ENCODE assay signal across 25 cellular contexts in genomic region chr7:74286131-74286530, GRCh38. TPM values are rescaled to one million over a fixed set of nuclear protein-coding genes. Genes with fewer than 3 reads are reported as not detected.
DNase-seq lines count a peak whose midpoint lies in the region; ATAC-seq, FAIRE-seq and TF ChIP-seq lines count a peak whose summit lies in the region.
"Had no signal": no experiment of that assay in that cellular context is flagged by ENCODE, and none has a peak within 500 bp of the region (broad histone marks: within the 10 kb centered on the region; RNA-seq: fewer than 3 reads in every experiment).

No MANE protein-coding gene starts in this region.

- TF ChIP-seq RAD21 in HepG2 (CRISPR knock-in tag; IDR thresholded peaks at IDR 0.05), result no peak

- H3K4me3 ChIP-seq in HepG2 (replicated peaks in 1 of 3; ENCODE audit: insufficient read depth in 1 of 3, low read depth in 2 of 3, low read length in 3 of 3), result no peak overlapping the region
- H3K4me3 ChIP-seq in right lobe of liver, result no peak overlapping the region
- no peak overlapping the region for H3K4me3 ChIP-seq in dorsolateral prefrontal cortex
- H3K4me3 ChIP-seq in parathyroid adenoma (ENCODE audit: low read depth, low read length), result no peak overlapping the region
- no peak overlapping the region for H3K4me3 ChIP-seq in WERI-Rb-1 (ENCODE audit: low read depth, low read length)
- H3K4me3 ChIP-seq: GM23338 had no signal

- TF ChIP-seq CTCF in HepG2 (CRISPR knock-in tag; IDR thresholded peaks at IDR 0.05), result no peak
- TF ChIP-seq CTCF in right lobe of liver (IDR thresholded peaks at IDR 0.05), result no peak
- no peak for TF ChIP-seq CTCF in dorsolateral prefrontal cortex (IDR thresholded peaks at IDR 0.05 in 54 of 56, conservative IDR thresholded peaks at IDR 0.05 in 2 of 56; ENCODE audit: low read depth in 1 of 56, partially characterized antibody in 56 of 56)
- no peak for TF ChIP-seq CTCF in parathyroid adenoma (IDR thresholded peaks at IDR 0.05)
- no peak for TF ChIP-seq CTCF in WERI-Rb-1 (IDR thresholded peaks at IDR 0.05; ENCODE audit: low read depth, low read length)
- TF ChIP-seq CTCF in mesothelial cell of epicardium (IDR thresholded peaks at IDR 0.05; ENCODE audit: unreplicated experiment), result no peak

- ATAC-seq in HepG2 (no peak), right lobe of liver (no peak), GM21526 (IDR thresholded peaks at IDR 0.05; ENCODE audit: low FRiP score, unreplicated experiment) (no peak)
- ATAC-seq: GM12878, GM23338, HCT116 had no signal

- H3K4me2 ChIP-seq in HepG2 (ENCODE audit: low read depth, low read length) (no peak overlapping the region), parathyroid adenoma (ENCODE audit: low read length) (no peak overlapping the region)
- H3K4me2 ChIP-seq: GM23338 had no signal

- no peak overlapping the region for H3K9ac ChIP-seq in HepG2 (ENCODE audit: insufficient read depth, low read depth, low read length)
- H3K9ac ChIP-seq in parathyroid adenoma, result no peak overlapping the region

- peaks cover 2% of the 10 kb centered on the region for H3K27me3 Mint-ChIP-seq in mesothelial cell of epicardium (ENCODE audit: low read depth)

- H3K4me1 Mint-ChIP-seq in mesothelial cell of epicardium, result peaks cover 16% of the 10 kb centered on the region

- WGBS in HepG2 (ENCODE audit: low lambda C conversion rate), result 55% methylated on average over 11 of the region's 11 CpGs
- 83% methylated on average over 6 of the region's 11 CpGs for whole genome bisulfite sequencing in right lobe of liver (ENCODE audit: insufficient coverage, low coverage, low lambda C conversion rate, missing lambda C conversion rate)

- TF ChIP-seq EP300 in HepG2 (IDR thresholded peaks at IDR 0.05; ENCODE audit: low read depth in 2 of 2, low read length in 2 of 2) (no peak), HepG2 (CRISPR knock-in tag; IDR thresholded peaks at IDR 0.05; ENCODE audit: borderline replicate concordance) (no peak)

- H3K9me3 ChIP-seq in HepG2 (ENCODE audit: low read length) (no peaks in the 10 kb centered on the region), right lobe of liver (no peaks in the 10 kb centered on the region), parathyroid adenoma (ENCODE audit: control insufficient read depth, low read length) (no peaks in the 10 kb centered on the region), WERI-Rb-1 (ENCODE audit: severe bottlenecking) (no peaks in the 10 kb centered on the region)
- H3K9me3 ChIP-seq: BE2C had no signal

- no peak overlapping the region for H3K4me3 Mint-ChIP-seq in mesothelial cell of epicardium
- H3K4me3 Mint-ChIP-seq: CD8-positive, alpha-beta memory T cell; GM23338; HFFc6 had no signal

- H3K79me2 ChIP-seq in HepG2 (ENCODE audit: insufficient read depth, low read length) (peaks cover 13% of the 10 kb centered on the region), parathyroid adenoma (peaks cover 15% of the 10 kb centered on the region)

- TF ChIP-seq POLR2A in HepG2 (IDR thresholded peaks at IDR 0.05; ENCODE audit: insufficient read depth in 1 of 2, low read depth in 2 of 2, low read length in 2 of 2) (no peak), right lobe of liver (IDR thresholded peaks at IDR 0.05) (no peak)

- DNase-seq in HepG2 (ENCODE audit: low spot score) (no peak), right lobe of liver (no peak), dorsolateral prefrontal cortex (no peak), WERI-Rb-1 (no peak), activated T-cell treated with anti-CD3 and anti-CD28 coated beads for 4 hours (no peak), mesothelial cell of epicardium (ENCODE audit: low spot score in 2 of 2, unreplicated experiment in 2 of 2) (no peak)
- DNase-seq: 8988T; BE2C; C1 segment of cervical spinal cord; CD4-positive, CD25-positive, alpha-beta regulatory T cell; CD8-positive, alpha-beta memory T cell; COR-L47; DMS 273 treated with DMSO at 0.1 percent for 48 hours; DMS53; DND-41; EL; HFFc6; IMR-90 had no signal

- intact Hi-C loops in HepG2 (cut with micrococcal nuclease; ENCODE audit: unreplicated experiment) (loop anchor here (5.0 kb wide), 1 partner anchor 116 kb away; no protein-coding TSS in a partner anchor), right lobe of liver (cut with DNase I) (no loop called here), dorsolateral prefrontal cortex (cut with DNase I) (loop anchor here in 1 of 2 donors (5.0 to 10.0 kb wide), 2 partner anchors 79 to 221 kb away; no protein-coding TSS in a partner anchor)

- no TSS peak for BruUV-seq in HepG2 (replicated peaks; lab: Mats Ljungman, UMichigan)

- no peaks in the 10 kb centered on the region for H4K20me1 ChIP-seq in HepG2 (ENCODE audit: insufficient read depth, low read length)

- in situ Hi-C loops in HepG2 (cut with HindIII; ENCODE audit: extremely low pct_ligation_motif_present, low pct_unique_long_range_greater_than_20kb), result no loop called here

- no peaks in the 10 kb centered on the region for H3K36me3 ChIP-seq in HepG2 (replicated peaks in 1 of 2; ENCODE audit: control insufficient read depth in 1 of 2, insufficient read depth in 2 of 2, low read length in 2 of 2)
- H3K36me3 ChIP-seq in right lobe of liver, result no peaks in the 10 kb centered on the region
- no peaks in the 10 kb centered on the region for H3K36me3 ChIP-seq in parathyroid adenoma (ENCODE audit: control insufficient read depth, insufficient read depth, low read length)
- H3K36me3 ChIP-seq in WERI-Rb-1, result no peaks in the 10 kb centered on the region
- H3K36me3 ChIP-seq: BE2C had no signal

- CTCF ChIA-PET in HepG2 (lab: Yijun Ruan, JAX; ENCODE audit: low intra/inter-chr PET ratio, low total read pairs), result no interaction called here

- H2AFZ ChIP-seq in HepG2 (ENCODE audit: low read length), result no peak overlapping the region
- peak overlapping the region; percentile 9 for H2AFZ ChIP-seq in parathyroid adenoma
- H2AFZ ChIP-seq: GM23338 had no signal

- peaks cover 48% of the 10 kb centered on the region for H3K4me1 ChIP-seq in HepG2 (ENCODE audit: insufficient read depth, low read length)
- no peaks in the 10 kb centered on the region for H3K4me1 ChIP-seq in right lobe of liver
- H3K4me1 ChIP-seq in parathyroid adenoma, result peaks cover 11% of the 10 kb centered on the region
- H3K4me1 ChIP-seq: BE2C had no signal

- H3K27me3 ChIP-seq in HepG2 (ENCODE audit: control insufficient read depth in 1 of 2, insufficient read depth in 2 of 2, low read length in 2 of 2), result peaks cover 0 to 12% of the 10 kb centered on the region in 2 experiments; a peak in 2 of 5 replicates
- H3K27me3 ChIP-seq in right lobe of liver, result no peaks in the 10 kb centered on the region
- no peaks in the 10 kb centered on the region for H3K27me3 ChIP-seq in dorsolateral prefrontal cortex
- H3K27me3 ChIP-seq in parathyroid adenoma (ENCODE audit: control insufficient read depth, insufficient read depth, low read length), result no peaks in the 10 kb centered on the region
- peaks cover 10% of the 10 kb centered on the region for H3K27me3 ChIP-seq in WERI-Rb-1 (ENCODE audit: insufficient read depth, low read depth, severe bottlenecking)

- H3K27ac Mint-ChIP-seq in mesothelial cell of epicardium, result no peak overlapping the region
- H3K27ac Mint-ChIP-seq: CD4-positive, CD25-positive, alpha-beta regulatory T cell; CD8-positive, alpha-beta memory T cell; GM23338; HFFc6 had no signal

- POLR2A ChIA-PET in HepG2 (lab: Yijun Ruan, JAX), result interaction anchor here (8.4 kb wide), 1 partner anchor 16 kb away, joined by 60 read pairs; no protein-coding TSS in a partner anchor

- no peak for FAIRE-seq in HepG2 (lab: Jason Lieb, UNC)
- FAIRE-seq: GM12878, H54 had no signal

- no peaks in the 10 kb centered on the region for H3K36me3 Mint-ChIP-seq in mesothelial cell of epicardium
- H3K36me3 Mint-ChIP-seq: CD4-positive, CD25-positive, alpha-beta regulatory T cell had no signal

- H3K27ac ChIP-seq in HepG2 (ENCODE audit: extremely low read length, insufficient read depth, low read length) (no peak overlapping the region), right lobe of liver (no peak overlapping the region), dorsolateral prefrontal cortex (peak overlapping the region in 43 of 59 donors; percentile 4 to 94 (median 78)), parathyroid adenoma (no peak overlapping the region), WERI-Rb-1 (no peak overlapping the region)
- H3K27ac ChIP-seq: HL-60 had no signal

- H3K9me3 Mint-ChIP-seq in mesothelial cell of epicardium, result no peaks in the 10 kb centered on the region
- H3K9me3 Mint-ChIP-seq: CD8-positive, alpha-beta memory T cell; GM23338; HFFc6 had no signal

RNA-seq across cellular contexts. Expression of gene CLIP2, which starts 3.1 kb away (rescaled TPM):
- 13.6 and 17.4 TPM in 2 replicates for total RNA-seq in HepG2 (2016; rRNA removed; fragmentation: Illumina TruSeq; extraction: Trizol)
- total RNA-seq in HepG2 (2016; cell fraction: cytosol; rRNA removed; fragmentation: Illumina TruSeq; extraction: Trizol; ENCODE audit: low read depth), result 7.5 and 7.6 TPM in 2 replicates
- 10.6 and 19.9 TPM in 2 replicates for total RNA-seq in HepG2 (2016; cell fraction: insoluble cytoplasmic fraction; rRNA removed; fragmentation: Illumina TruSeq; extraction: Trizol)
- total RNA-seq in HepG2 (2016; cell fraction: membrane; rRNA removed; fragmentation: Illumina TruSeq; extraction: Trizol), result 9.6 and 10.3 TPM in 2 replicates
- total RNA-seq in HepG2 (2016; cell fraction: nucleus; rRNA removed; fragmentation: Illumina TruSeq; extraction: Trizol), result 15.2 and 16.4 TPM in 2 replicates
- 6.5 and 9.2 TPM in 2 replicates for polyA plus RNA-seq in HepG2 (2011; rRNA removed)
- 6.5 and 7.4 TPM in 2 replicates for polyA plus RNA-seq in HepG2 (2011; cell fraction: cytosol; rRNA removed)
- polyA plus RNA-seq in HepG2 (2011; cell fraction: nucleus; rRNA removed), result 19.0 and 19.1 TPM in 2 replicates
- polyA plus RNA-seq in HepG2 (2012), result 14.2 and 32.5 TPM in 2 replicates
- 1.6 and 1.8 TPM in 2 replicates for polyA plus RNA-seq in HepG2 (2016; cell fraction: cytosol; fragmentation: Illumina TruSeq; extraction: Trizol; ENCODE audit: low read depth)
- polyA plus RNA-seq in HepG2 (2016; cell fraction: insoluble cytoplasmic fraction; fragmentation: Illumina TruSeq; extraction: Trizol; ENCODE audit: low read depth), result 10.0 and 13.1 TPM in 2 replicates
- 4.5 and 5.2 TPM in 2 replicates for polyA plus RNA-seq in HepG2 (2016; cell fraction: membrane; fragmentation: Illumina TruSeq; extraction: Trizol; ENCODE audit: low read depth)
- polyA plus RNA-seq in HepG2 (2016; cell fraction: nucleus; fragmentation: Illumina TruSeq; extraction: Trizol; ENCODE audit: insufficient read depth, low read depth), result 22.6 and 24.8 TPM in 2 replicates
- 2.9 and 19.1 TPM in 2 replicates for polyA minus RNA-seq in HepG2 (2011; rRNA and poly(A)+ RNA removed; ENCODE audit: low replicate concordance)
- polyA minus RNA-seq in HepG2 (2011; cell fraction: cytosol; rRNA and poly(A)+ RNA removed), result 9.1 and 11.1 TPM in 2 replicates
- polyA minus RNA-seq in HepG2 (2011; cell fraction: nucleus; rRNA and poly(A)+ RNA removed), result 14.3 and 17.3 TPM in 2 replicates
- total RNA-seq in right lobe of liver, result 1 to 10 TPM; 2.8 to 6.8 (median 4.2) TPM
- total RNA-seq in dorsolateral prefrontal cortex, result 100 to 1,000 TPM; 111 to 263 (median 148) TPM
- total RNA-seq in mesothelial cell of epicardium, result 34.1 to 40.8 TPM (median 40.2 TPM) in 3 replicates

RNA-seq across cellular contexts. Expression of gene RFC2, which starts 31.9 kb away (rescaled TPM):
- total RNA-seq in HepG2 (2016; rRNA removed; fragmentation: Illumina TruSeq; extraction: Trizol), result 43.5 and 51.2 TPM in 2 replicates
- 22.7 TPM in 2 replicates for total RNA-seq in HepG2 (2016; cell fraction: cytosol; rRNA removed; fragmentation: Illumina TruSeq; extraction: Trizol; ENCODE audit: low read depth)
- total RNA-seq in HepG2 (2016; cell fraction: insoluble cytoplasmic fraction; rRNA removed; fragmentation: Illumina TruSeq; extraction: Trizol), result 44.7 and 55.0 TPM in 2 replicates
- 29.4 and 29.5 TPM in 2 replicates for total RNA-seq in HepG2 (2016; cell fraction: membrane; rRNA removed; fragmentation: Illumina TruSeq; extraction: Trizol)
- 16.1 and 16.4 TPM in 2 replicates for total RNA-seq in HepG2 (2016; cell fraction: nucleus; rRNA removed; fragmentation: Illumina TruSeq; extraction: Trizol)
- polyA plus RNA-seq in HepG2 (2011; rRNA removed), result 14.2 and 14.6 TPM in 2 replicates
- polyA plus RNA-seq in HepG2 (2011; cell fraction: cytosol; rRNA removed), result 12.7 and 17.2 TPM in 2 replicates
- polyA plus RNA-seq in HepG2 (2011; cell fraction: nucleus; rRNA removed), result 4.5 TPM in 2 replicates
- 8.2 and 15.6 TPM in 2 replicates for polyA plus RNA-seq in HepG2 (2012)
- 20.5 and 22.0 TPM in 2 replicates for polyA plus RNA-seq in HepG2 (2016; cell fraction: cytosol; fragmentation: Illumina TruSeq; extraction: Trizol; ENCODE audit: low read depth)
- polyA plus RNA-seq in HepG2 (2016; cell fraction: insoluble cytoplasmic fraction; fragmentation: Illumina TruSeq; extraction: Trizol; ENCODE audit: low read depth), result 64.2 and 73.3 TPM in 2 replicates
- 28.2 TPM in 2 replicates for polyA plus RNA-seq in HepG2 (2016; cell fraction: membrane; fragmentation: Illumina TruSeq; extraction: Trizol; ENCODE audit: low read depth)
- 27.9 and 32.8 TPM in 2 replicates for polyA plus RNA-seq in HepG2 (2016; cell fraction: nucleus; fragmentation: Illumina TruSeq; extraction: Trizol; ENCODE audit: insufficient read depth, low read depth)
- polyA minus RNA-seq in HepG2 (2011; rRNA and poly(A)+ RNA removed; ENCODE audit: low replicate concordance), result 19.7 and 106 TPM in 2 replicates
- 11.3 and 12.6 TPM in 2 replicates for polyA minus RNA-seq in HepG2 (2011; cell fraction: cytosol; rRNA and poly(A)+ RNA removed)
- polyA minus RNA-seq in HepG2 (2011; cell fraction: nucleus; rRNA and poly(A)+ RNA removed), result 9.6 and 11.5 TPM in 2 replicates
- total RNA-seq in right lobe of liver, result 10 to 100 TPM in 5 of 6 experiments, 1 to 10 TPM in 1; 8.0 to 21.3 (median 12.2) TPM
- 10 to 100 TPM; 10.9 to 31.7 (median 19.3) TPM for total RNA-seq in dorsolateral prefrontal cortex
- total RNA-seq in mesothelial cell of epicardium, result 25.8 to 30.0 TPM (median 25.8 TPM) in 3 replicates

Comparison
In these comparisons a context has a peak if more than half of its experiments do, and no peak if none do; other contexts are left out.
1. H3K27ac ChIP-seq: peak in dorsolateral prefrontal cortex (43 of 59); none in HepG2 (single experiment), right lobe of liver (0 of 3), parathyroid adenoma (single experiment) and WERI-Rb-1 (single experiment).